27 cellular contexts compared by ENCODE assay signal in genomic region chr15:80673561-80674244, GRCh38. TPM values are rescaled to one million over a fixed set of nuclear protein-coding genes. Genes with fewer than 3 reads are reported as not detected.
DNase-seq lines count a peak whose midpoint lies in the region; ATAC-seq, FAIRE-seq and TF ChIP-seq lines count a peak whose summit lies in the region.
"Had no signal": no experiment of that assay in that cellular context is flagged by ENCODE, and none has a peak within 500 bp of the region (broad histone marks: within the 10 kb centered on the region; RNA-seq: fewer than 3 reads in every experiment).

No MANE protein-coding gene starts in this region.

- no peaks in the 10 kb centered on the region; a peak in 1 of 4 replicates for H3K9me3 ChIP-seq in H1 (ENCODE audit: insufficient read depth in 2 of 2, low read depth in 1 of 2, low read length in 1 of 2)
- no peaks in the 10 kb centered on the region for H3K9me3 ChIP-seq in osteoblast (ENCODE audit: low read depth, low read length)
- H3K9me3 ChIP-seq: body of pancreas, Caco-2, prostate gland, testis had no signal

- no peak overlapping the region for H2BK12ac ChIP-seq in H1 (ENCODE audit: low read depth, low read length)

- TF ChIP-seq EP300 in H1 (IDR thresholded peaks at IDR 0.05; ENCODE audit: borderline replicate concordance in 1 of 2, low read depth in 2 of 2, low read length in 2 of 2) = no peak

- H4K20me1 ChIP-seq in KMS-11 (ENCODE audit: insufficient read depth) (no peaks in the 10 kb centered on the region), H1 (replicated peaks in 1 of 2; ENCODE audit: control insufficient read depth in 1 of 2, insufficient read depth in 2 of 2, low read length in 2 of 2) (no peaks in the 10 kb centered on the region), osteoblast (ENCODE audit: insufficient read depth, low read length) (no peaks in the 10 kb centered on the region)

- peak overlapping the region in 1 of 2 donors; percentile 40 for H3K27ac Mint-ChIP-seq in natural killer cell treated with Interleukin-12 subunit alpha and Interleukin-12 subunit beta and Interleukin-15 and Interleukin-18, amount 100 ng/mL, for 72 hours
- H3K27ac Mint-ChIP-seq: activated naive CD8-positive, alpha-beta T cell treated with anti-CD3 and anti-CD28 coated beads, Interleukin-2, amount 50 U/mL, for 24 hours; IgD-negative memory B cell; nephron progenitor cell; stimulated activated effector memory CD8-positive, alpha-beta T cell treated with anti-CD3 and anti-CD28 coated beads, Interleukin-12 subunit alpha, Interleukin-12 subunit beta, amount 100 ng/mL, for 72 hours; T-helper 17 cell had no signal

- H3K18ac ChIP-seq in H1 (ENCODE audit: extremely low read depth, low read length) = no peak overlapping the region

- H3K79me2 ChIP-seq in KMS-11 (ENCODE audit: insufficient read depth, low read depth) = no peaks in the 10 kb centered on the region
- H3K79me2 ChIP-seq in H1 (ENCODE audit: control insufficient read depth in 1 of 2, insufficient read depth in 2 of 2, low read length in 2 of 2) = no peaks in the 10 kb centered on the region
- H3K79me2 ChIP-seq in osteoblast (ENCODE audit: insufficient read depth, low read length) = no peaks in the 10 kb centered on the region

- CTCF ChIA-PET in H1 (lab: Charles Lee; ENCODE audit: partially characterized antibody) = interaction anchor here (0.7 to 5.4 kb wide), 17 partner anchors 10 to 296 kb away, joined by 3 to 45 read pairs (median 4); partner anchors contain the start of gene CEMIP

- H2BK15ac ChIP-seq in H1 (ENCODE audit: low read length) = no peak overlapping the region

- no peak overlapping the region for H3K56ac ChIP-seq in H1 (replicated peaks; ENCODE audit: insufficient read length, low read depth, low read length)

- H3K4me1 Mint-ChIP-seq in natural killer cell treated with Interleukin-12 subunit alpha and Interleukin-12 subunit beta and Interleukin-15 and Interleukin-18, amount 100 ng/mL, for 72 hours (ENCODE audit: low read depth in 2 of 2) = peaks cover 0 to 4% of the 10 kb centered on the region in 2 donors
- H3K4me1 Mint-ChIP-seq: activated naive CD8-positive, alpha-beta T cell treated with anti-CD3 and anti-CD28 coated beads, Interleukin-2, amount 50 U/mL, for 24 hours; nephron progenitor cell; stimulated activated effector memory CD8-positive, alpha-beta T cell treated with anti-CD3 and anti-CD28 coated beads, Interleukin-12 subunit alpha, Interleukin-12 subunit beta, amount 100 ng/mL, for 72 hours; T-helper 17 cell had no signal

- no peak overlapping the region for H2BK20ac ChIP-seq in H1 (ENCODE audit: low read length)

- TF ChIP-seq CTCF in KMS-11 (conservative IDR thresholded peaks at IDR 0.05; ENCODE audit: low read depth, low read length) = no peak; the same call in 1 of the 2 replicates
- TF ChIP-seq CTCF in H1 (IDR thresholded peaks at IDR 0.05; ENCODE audit: control extremely low read depth in 1 of 3, insufficient read depth in 1 of 3, low read depth in 1 of 3, low read length in 3 of 3) = peak in 2 of 3 experiments; percentile 26 to 30; a peak in 1 of 4 replicates
- TF ChIP-seq CTCF in osteoblast (IDR thresholded peaks at IDR 0.05; ENCODE audit: extremely low read depth, low read depth, low read length) = no peak

- H2BK120ac ChIP-seq in H1 (replicated peaks; ENCODE audit: low read depth, low read length) = no peak overlapping the region

- no peak for TF ChIP-seq POLR2A in H1 (IDR thresholded peaks at IDR 0.05; ENCODE audit: control extremely low read depth in 1 of 2, low read depth in 2 of 2, low read length in 2 of 2)

- no peaks in the 10 kb centered on the region for H3K79me1 ChIP-seq in H1 (ENCODE audit: low read depth, low read length)

- H3K36me3 Mint-ChIP-seq in natural killer cell treated with Interleukin-12 subunit alpha and Interleukin-12 subunit beta and Interleukin-15 and Interleukin-18, amount 100 ng/mL, for 72 hours = no peaks in the 10 kb centered on the region
- H3K36me3 Mint-ChIP-seq: stimulated activated effector memory CD8-positive, alpha-beta T cell treated with anti-CD3 and anti-CD28 coated beads, Interleukin-12 subunit alpha, Interleukin-12 subunit beta, amount 100 ng/mL, for 72 hours had no signal

- H3K27ac ChIP-seq in KMS-11 = peak overlapping the region; percentile 82
- no peak overlapping the region for H3K27ac ChIP-seq in H1 (ENCODE audit: low read depth, low read length)
- H3K27ac ChIP-seq in osteoblast (ENCODE audit: low read depth, low read length) = no peak overlapping the region
- H3K27ac ChIP-seq: body of pancreas, prostate gland, testis, VCaP had no signal

- H3K4me1 ChIP-seq in KMS-11 (ENCODE audit: low read depth, poor library complexity, severe bottlenecking) (peaks cover 50% of the 10 kb centered on the region), H1 (replicated peaks in 1 of 4; ENCODE audit: control insufficient read depth in 3 of 4, insufficient read depth in 4 of 4, low read length in 3 of 4) (no peaks in the 10 kb centered on the region), osteoblast (ENCODE audit: insufficient read depth, low read length) (peaks cover 7% of the 10 kb centered on the region)
- H3K4me1 ChIP-seq: body of pancreas, prostate gland, testis had no signal

- POLR2A ChIA-PET in H1 (lab: Charles Lee; ENCODE audit: partially characterized antibody) = no interaction called here

- no peak for DNase-seq in H1 (ENCODE audit: low read depth in 1 of 2, low spot score in 2 of 2)
- DNase-seq in osteoblast (ENCODE audit: insufficient read length, low spot score, missing footprints) = no peak
- DNase-seq in left colon = no peak
- no peak for DNase-seq in posterior cingulate gyrus
- DNase-seq in natural killer cell treated with Interleukin-12 subunit alpha and Interleukin-12 subunit beta and Interleukin-15 and Interleukin-18, amount 100 ng/mL, for 72 hours (ENCODE audit: low spot score) = no peak
- DNase-seq: activated CD4-positive, alpha-beta T cell treated with anti-CD3 and anti-CD28 coated beads, Interleukin-2, amount 50 U/mL, for 48 hours; activated effector memory CD4-positive, alpha-beta T cell treated with Interleukin-2 at 50 U/mL for 16 hours; activated naive CD8-positive, alpha-beta T cell treated with anti-CD3 and anti-CD28 coated beads, Interleukin-2, amount 50 U/mL, for 24 hours; Caco-2; DND-41; GOT3; NCI-H1417; NCI-H2081 treated with DMSO at 0.1 percent for 48 hours; nephron progenitor cell; NK-92 treated with Interleukin-12 subunit alpha and Interleukin-12 subunit beta, amount 100 ng/mL, for 24 hours; stimulated activated CD4-positive, alpha-beta T cell treated with anti-CD3 and anti-CD28 coated beads, Interleukin-2, amount 100 ng/mL, for 24 hours; T-helper 17 cell; testis had no signal

- 0 out of 4 replicates have a peak, but pooled peaks have one; percentile 9 to 28 for TF ChIP-seq RAD21 in H1 (IDR thresholded peaks at IDR 0.05 in 1 of 2, conservative IDR thresholded peaks at IDR 0.05 in 1 of 2; ENCODE audit: low read depth in 2 of 2, low read length in 2 of 2)

- H3K4me2 ChIP-seq in KMS-11 (peak overlapping the region; percentile 77), H1 (ENCODE audit: insufficient read depth in 1 of 2, low read depth in 2 of 2, low read length in 2 of 2) (no peak overlapping the region), osteoblast (ENCODE audit: insufficient read depth, low read length) (no peak overlapping the region)

- no peak overlapping the region for H4K8ac ChIP-seq in H1 (ENCODE audit: extremely low read depth, insufficient read depth, low read length)

- H3K4ac ChIP-seq in H1 (replicated peaks; ENCODE audit: insufficient read length, low read depth, low read length) = no peak overlapping the region

- intact Hi-C loops in left colon (cut with DNase I, micrococcal nuclease) = no loop called here
- intact Hi-C loops in posterior cingulate gyrus (cut with DNase I) = no loop called here

- no peaks in the 10 kb centered on the region for H3K9me3 Mint-ChIP-seq in natural killer cell treated with Interleukin-12 subunit alpha and Interleukin-12 subunit beta and Interleukin-15 and Interleukin-18, amount 100 ng/mL, for 72 hours
- H3K9me3 Mint-ChIP-seq: activated naive CD8-positive, alpha-beta T cell treated with anti-CD3 and anti-CD28 coated beads, Interleukin-2, amount 50 U/mL, for 24 hours; stimulated activated effector memory CD8-positive, alpha-beta T cell treated with anti-CD3 and anti-CD28 coated beads, Interleukin-12 subunit alpha, Interleukin-12 subunit beta, amount 100 ng/mL, for 72 hours had no signal

- WGBS in H1 (ENCODE audit: extremely low coverage in 1 of 2, insufficient coverage in 1 of 2, insufficient read length in 1 of 2, insufficient replicate concordance in 2 of 2, low coverage in 1 of 2, low lambda C conversion rate in 2 of 2, missing lambda C conversion rate in 1 of 2), 2 experiments = 87% methylated on average over 6 of the region's 6 CpGs; no CpG with 5 or more reads in 1 of the 2 experiments

- no peak overlapping the region for H2AK5ac ChIP-seq in H1 (ENCODE audit: low read depth, low read length)

- no peak overlapping the region for H2BK5ac ChIP-seq in H1 (ENCODE audit: low read depth, low read length)

- no peak for FAIRE-seq in H1 (lab: Jason Lieb, UNC)
- FAIRE-seq: colon had no signal

- peak; percentile 39 for ATAC-seq in GM18868 (IDR thresholded peaks at IDR 0.05; ENCODE audit: unreplicated experiment)
- no peak for ATAC-seq in left colon
- ATAC-seq in natural killer cell treated with Interleukin-12 subunit alpha and Interleukin-12 subunit beta and Interleukin-15 and Interleukin-18, amount 100 ng/mL, for 72 hours = no peak
- ATAC-seq: activated naive CD8-positive, alpha-beta T cell treated with anti-CD3 and anti-CD28 coated beads, Interleukin-2, amount 50 U/mL, for 24 hours; body of pancreas; stimulated activated effector memory CD8-positive, alpha-beta T cell treated with anti-CD3 and anti-CD28 coated beads, Interleukin-12 subunit alpha, Interleukin-12 subunit beta, amount 100 ng/mL, for 72 hours; T-helper 17 cell had no signal

- no peaks in the 10 kb centered on the region for H3K27me3 ChIP-seq in KMS-11 (ENCODE audit: insufficient read depth, low read depth)
- H3K27me3 ChIP-seq in H1 (replicated peaks in 1 of 4; ENCODE audit: control insufficient read depth in 3 of 4, extremely low read depth in 1 of 4, insufficient read depth in 3 of 4, low read length in 3 of 4) = no peaks in the 10 kb centered on the region
- peaks cover 3% of the 10 kb centered on the region for H3K27me3 ChIP-seq in osteoblast (ENCODE audit: insufficient read depth, low read length)
- H3K27me3 ChIP-seq: body of pancreas, testis had no signal

- no peak overlapping the region for H3K23ac ChIP-seq in H1 (ENCODE audit: insufficient read length)

- H4K91ac ChIP-seq in H1 (replicated peaks; ENCODE audit: insufficient read length, low read length) = no peak overlapping the region

- H3K9ac ChIP-seq in KMS-11 (peak overlapping the region; percentile 43; the same call in 1 of the 2 replicates), H1 (replicated peaks in 1 of 4; ENCODE audit: extremely low read depth in 1 of 4, low read depth in 3 of 4, low read length in 3 of 4) (no peak overlapping the region)

- H3K23me2 ChIP-seq in H1 (ENCODE audit: low read depth, low read length) = no peaks in the 10 kb centered on the region

- H3K4me3 Mint-ChIP-seq in natural killer cell treated with Interleukin-12 subunit alpha and Interleukin-12 subunit beta and Interleukin-15 and Interleukin-18, amount 100 ng/mL, for 72 hours = no peak overlapping the region
- H3K4me3 Mint-ChIP-seq: activated naive CD8-positive, alpha-beta T cell treated with anti-CD3 and anti-CD28 coated beads, Interleukin-2, amount 50 U/mL, for 24 hours; IgD-negative memory B cell; nephron progenitor cell; stimulated activated effector memory CD8-positive, alpha-beta T cell treated with anti-CD3 and anti-CD28 coated beads, Interleukin-12 subunit alpha, Interleukin-12 subunit beta, amount 100 ng/mL, for 72 hours; T-helper 17 cell had no signal

- H3K14ac ChIP-seq in H1 (ENCODE audit: insufficient read length) = no peak overlapping the region

- no peak overlapping the region for H3K4me3 ChIP-seq in KMS-11 (IDR thresholded peaks at IDR 0.05; ENCODE audit: insufficient read depth, low read depth, low read length)
- no peak overlapping the region for H3K4me3 ChIP-seq in H1 (ENCODE audit: extremely low read depth in 1 of 4, insufficient read depth in 2 of 4, low read depth in 3 of 4, low read length in 4 of 4)
- H3K4me3 ChIP-seq in osteoblast (ENCODE audit: insufficient read depth, low read length) = no peak overlapping the region
- H3K4me3 ChIP-seq: body of pancreas, prostate gland, skin epidermis, testis had no signal

- H3K36me3 ChIP-seq in KMS-11 (ENCODE audit: insufficient read depth) (no peaks in the 10 kb centered on the region), H1 (ENCODE audit: control insufficient read depth in 2 of 4, insufficient read depth in 4 of 4, low read length in 3 of 4) (no peaks in the 10 kb centered on the region), osteoblast (ENCODE audit: insufficient read depth, low read length) (no peaks in the 10 kb centered on the region)
- H3K36me3 ChIP-seq: prostate gland had no signal

- H2AFZ ChIP-seq in KMS-11 (ENCODE audit: low read depth) (peak overlapping the region; percentile 76), H1 (ENCODE audit: low read length) (peak overlapping the region; percentile 28; the same call in 1 of the 2 replicates), osteoblast (ENCODE audit: low read length) (peak overlapping the region; percentile 15)

- no peak overlapping the region for H4K5ac ChIP-seq in H1 (ENCODE audit: insufficient read length, low read depth, low read length)

- peaks cover 36 to 38% of the 10 kb centered on the region in 2 donors for H3K27me3 Mint-ChIP-seq in natural killer cell treated with Interleukin-12 subunit alpha and Interleukin-12 subunit beta and Interleukin-15 and Interleukin-18, amount 100 ng/mL, for 72 hours

RNA-seq across cellular contexts. Expression of gene ABHD17C, which starts 21.4 kb away (rescaled TPM):
- 29.8 and 31.8 TPM in 2 replicates for total RNA-seq in H1 (2021; fragmentation: NEBNext Ultra II Directional; extraction: Animal tissue kit (Norgen Biotek cat#: 25700))
- polyA plus RNA-seq in H1 (2011; rRNA removed) = 16.3 and 20.2 TPM in 2 replicates
- polyA plus RNA-seq in H1 (2011; cell fraction: cytosol; rRNA removed) = 13.7 TPM
- polyA plus RNA-seq in H1 (2011; cell fraction: nucleus; rRNA removed) = 9.4 TPM
- polyA plus RNA-seq in H1 (2012, experiment 1 of 2) = 25.3 to 33.2 TPM (median 26.2 TPM) in 4 replicates
- 8.6 TPM for polyA plus RNA-seq in H1 (2012, experiment 2 of 2)
- polyA plus RNA-seq in H1 (2013, experiment 1 of 2) = 12.9 TPM
- polyA plus RNA-seq in H1 (2013, experiment 2 of 2) = 14.3 TPM
- 37.3 and 41.7 TPM in 2 replicates for polyA minus RNA-seq in H1 (2011; rRNA and poly(A)+ RNA removed)
- 11.5 TPM for polyA minus RNA-seq in H1 (2011; cell fraction: cytosol; rRNA and poly(A)+ RNA removed)
- polyA minus RNA-seq in H1 (2011; cell fraction: nucleus; rRNA and poly(A)+ RNA removed) = 15.3 TPM
- total RNA-seq in osteoblast (11.5 and 11.6 TPM in 2 replicates), left colon (100 to 1,000 TPM; 151 to 160 TPM)
- 1 to 10 TPM; 4.5 to 10.0 TPM for total RNA-seq in natural killer cell treated with Interleukin-12 subunit alpha and Interleukin-12 subunit beta and Interleukin-15 and Interleukin-18, amount 100 ng/mL, for 72 hours

Comparison
In these comparisons a context has a peak if more than half of its experiments do, and no peak if none do; other contexts are left out.
1. H2AFZ ChIP-seq: peak in every context shown above with its lines; median percentile 76 in KMS-11; 28 in H1; 15 in osteoblast.
2. CTCF ChIP-seq: peak in H1 (2 of 3); none in KMS-11 (single experiment) and osteoblast (single experiment).